Comparison of ENCODE assay signal across 20 cellular contexts in the genomic region with DNA sequence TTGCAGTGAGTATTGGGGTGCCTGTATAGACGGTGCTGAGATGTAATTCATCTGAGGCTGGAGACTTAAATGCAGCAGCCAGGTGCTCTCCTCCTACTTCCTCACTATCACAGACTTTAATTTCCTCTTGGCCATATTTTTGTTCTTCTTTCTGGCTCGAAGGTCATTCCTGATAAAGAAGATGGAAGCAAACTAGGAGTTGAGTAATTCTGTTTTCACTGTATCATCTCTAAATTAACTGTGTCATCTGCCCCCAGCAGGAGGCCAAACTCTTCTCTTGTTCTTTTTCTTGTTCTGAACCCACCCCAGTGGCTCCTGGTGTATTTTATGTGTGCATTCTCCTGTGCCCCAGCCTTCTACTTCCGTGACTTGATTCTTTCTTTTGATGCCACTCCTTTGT.
DNase-seq lines count a peak whose midpoint lies in the region; ATAC-seq and FAIRE-seq lines count a peak whose summit lies in the region.
"Had no signal": no experiment of that assay in that cellular context is flagged by ENCODE, and none has a peak within 500 bp of the region (broad histone marks: within the 10 kb centered on the region; RNA-seq: fewer than 3 reads in every experiment).

No MANE protein-coding gene starts in this region.

- peaks cover 3 to 10% of the 10 kb centered on the region in 2 donors for H3K4me1 ChIP-seq in small intestine (ENCODE audit: control insufficient read depth in 2 of 2, insufficient read depth in 1 of 2, low read depth in 1 of 2, low read length in 1 of 2)

- no peak for FAIRE-seq in small intestine (lab: Jason Lieb, UNC)
- FAIRE-seq: A204.1 had no signal

- in situ Hi-C loops in SK-MEL-5 (cut with HindIII; ENCODE audit: low pct_unique_long_range_greater_than_20kb, low sequenced_read_pairs): no loop called here

- 19 to 48% (median 26%) methylated on average over 3 of the region's 3 CpGs for WGBS in small intestine, 3 donors

- H3K27me3 Mint-ChIP-seq in activated T-cell treated with anti-CD3 and anti-CD28 coated beads, Interleukin-2, amount 50 U/mL, for 4 hours (ENCODE audit: low read depth): peaks cover 2% of the 10 kb centered on the region
- H3K27me3 Mint-ChIP-seq: IgD-negative memory B cell had no signal

- no peaks in the 10 kb centered on the region for H3K27me3 ChIP-seq in small intestine (ENCODE audit: control insufficient read depth in 2 of 2, insufficient read depth in 2 of 2, low read length in 2 of 2)

- H3K4me3 ChIP-seq in small intestine (ENCODE audit: low read depth in 1 of 2, low read length in 2 of 2): no peak overlapping the region
- H3K4me3 ChIP-seq: PC-9, thoracic aorta had no signal

- H3K36me3 Mint-ChIP-seq in activated T-cell treated with anti-CD3 and anti-CD28 coated beads, Interleukin-2, amount 50 U/mL, for 4 hours (ENCODE audit: insufficient read depth): no peaks in the 10 kb centered on the region
- H3K36me3 Mint-ChIP-seq: CD14-positive monocyte had no signal

- no peaks in the 10 kb centered on the region for H3K36me3 ChIP-seq in small intestine (ENCODE audit: control insufficient read depth in 2 of 2, insufficient read depth in 2 of 2, low read length in 2 of 2)
- H3K36me3 ChIP-seq: thoracic aorta had no signal

- H3K9me3 ChIP-seq in small intestine (ENCODE audit: control insufficient read depth, low read depth): no peaks in the 10 kb centered on the region
- H3K9me3 ChIP-seq: thoracic aorta had no signal

- H3K27ac ChIP-seq in small intestine (ENCODE audit: low read depth in 1 of 2, low read length in 1 of 2): peak overlapping the region; percentile 45 to 74
- H3K27ac ChIP-seq: PC-9, thoracic aorta had no signal

- no peak for ATAC-seq in HG03378 (IDR thresholded peaks at IDR 0.05; ENCODE audit: unreplicated experiment)
- no peak for ATAC-seq in activated T-cell treated with anti-CD3 and anti-CD28 coated beads, Interleukin-2, amount 50 U/mL, for 4 hours
- ATAC-seq: stimulated activated effector memory CD8-positive, alpha-beta T cell treated with anti-CD3 and anti-CD28 coated beads, Interleukin-12 subunit alpha, Interleukin-12 subunit beta, amount 100 ng/mL, for 72 hours had no signal

- H3K9me3 Mint-ChIP-seq in activated T-cell treated with anti-CD3 and anti-CD28 coated beads, Interleukin-2, amount 50 U/mL, for 4 hours: no peaks in the 10 kb centered on the region
- H3K9me3 Mint-ChIP-seq: CD14-positive monocyte; IgD-negative memory B cell; stimulated activated effector memory CD8-positive, alpha-beta T cell treated with anti-CD3 and anti-CD28 coated beads, Interleukin-12 subunit alpha, Interleukin-12 subunit beta, amount 100 ng/mL, for 72 hours had no signal

- H3K4me3 Mint-ChIP-seq in activated T-cell treated with anti-CD3 and anti-CD28 coated beads, Interleukin-2, amount 50 U/mL, for 4 hours: no peak overlapping the region
- H3K4me3 Mint-ChIP-seq: CD14-positive monocyte; IgD-negative memory B cell; stimulated activated effector memory CD8-positive, alpha-beta T cell treated with anti-CD3 and anti-CD28 coated beads, Interleukin-12 subunit alpha, Interleukin-12 subunit beta, amount 100 ng/mL, for 72 hours had no signal

- DNase-seq in NCI-H2171 treated with DMSO at 0.1 percent for 48 hours (lab: John Stamatoyannopoulos, UW): peak; percentile 34
- DNase-seq in NCI-H2171 (lab: John Stamatoyannopoulos, UW): no peak
- peak; percentile 31 for DNase-seq in SK-MEL-5 (ENCODE audit: low read depth, low spot score)
- DNase-seq in glomerular visceral epithelial cell (ENCODE audit: extremely low spot score): peak; percentile 7
- peak; percentile 76 for DNase-seq in small intestine
- DNase-seq in NCI-H510A (lab: John Stamatoyannopoulos, UW): no peak
- no peak for DNase-seq in activated T-cell treated with anti-CD3 and anti-CD28 coated beads, Interleukin-2, amount 50 U/mL, for 4 hours
- DNase-seq: activated CD4-positive, CD25-positive, alpha-beta regulatory T cell treated with anti-CD3 and anti-CD28 coated beads, Interleukin-2, amount 50 U/mL, for 72 hours; activated effector memory CD4-positive, alpha-beta T cell treated with Interleukin-2 at 50 U/mL for 16 hours; amniotic stem cell; effector memory CD4-positive, alpha-beta T cell; stimulated activated CD4-positive, alpha-beta T cell treated with anti-CD3 and anti-CD28 coated beads, Interleukin-15, amount 100 ng/mL, for 24 hours; T-helper 9 cell had no signal

- peaks cover 12% of the 10 kb centered on the region for H3K4me1 Mint-ChIP-seq in activated T-cell treated with anti-CD3 and anti-CD28 coated beads, Interleukin-2, amount 50 U/mL, for 4 hours (ENCODE audit: low read depth)
- H3K4me1 Mint-ChIP-seq: CD14-positive monocyte had no signal

Comparison
In these comparisons a context has a peak if more than half of its experiments do, and no peak if none do; other contexts are left out.
1. DNase-seq: peak in NCI-H2171 treated with DMSO at 0.1 percent for 48 hours (single experiment), SK-MEL-5 (single experiment), glomerular visceral epithelial cell (single experiment) and small intestine (single experiment); none in NCI-H2171 (single experiment), NCI-H510A (single experiment) and activated T-cell treated with anti-CD3 and anti-CD28 coated beads, Interleukin-2, amount 50 U/mL, for 4 hours (single experiment).